ENCODE assay signal across 25 cellular contexts in the genomic region with DNA sequence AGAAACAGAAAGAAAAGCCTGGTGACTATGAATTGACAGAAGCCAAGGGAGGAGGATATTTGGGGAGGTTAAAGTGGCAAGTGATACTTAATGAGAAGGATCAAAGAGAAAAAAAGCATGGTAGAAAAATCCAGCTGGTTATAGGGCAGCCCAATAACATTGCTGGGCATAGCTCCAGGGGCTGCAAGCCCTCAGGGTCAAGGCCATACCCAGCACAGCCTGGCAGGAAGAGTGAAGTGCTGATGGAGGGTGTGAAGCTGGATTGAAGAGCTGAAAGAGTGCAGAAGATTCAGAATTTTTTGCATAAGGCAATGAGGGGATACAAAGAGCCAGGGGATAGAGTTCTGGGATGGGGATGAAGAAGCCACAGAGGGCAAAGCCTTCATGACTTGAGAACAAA. TPM values are rescaled to one million over a fixed set of nuclear protein-coding genes. Genes with fewer than 3 reads are reported as not detected.
DNase-seq lines count a peak whose midpoint lies in the region; ATAC-seq, FAIRE-seq and TF ChIP-seq lines count a peak whose summit lies in the region.
"Had no signal": no experiment of that assay in that cellular context is flagged by ENCODE, and none has a peak within 500 bp of the region (broad histone marks: within the 10 kb centered on the region; RNA-seq: fewer than 3 reads in every experiment).

No MANE protein-coding gene starts in this region.

- CTCF ChIA-PET in activated naive CD4-positive, alpha-beta T cell treated with anti-CD3 and anti-CD28 coated beads for 36 hours (lab: Charles Lee) = interaction anchor here (0.8 to 2.7 kb wide), 8 partner anchors 9 to 120 kb away, joined by 3 to 11 read pairs (median 4); no protein-coding TSS in a partner anchor

- DNase-seq in T-helper 1 cell = no peak
- no peak for DNase-seq in activated naive CD4-positive, alpha-beta T cell treated with anti-CD3 and anti-CD28 coated beads for 36 hours
- no peak for DNase-seq in activated naive CD4-positive, alpha-beta T cell treated with anti-CD3 and anti-CD28 coated beads, Interleukin-2, amount 50 U/mL, for 72 hours (ENCODE audit: low spot score in 2 of 2)
- no peak for DNase-seq in stimulated activated naive CD8-positive, alpha-beta T cell treated with anti-CD3 and anti-CD28 coated beads, Interleukin-15, Interleukin-2, amounts not matched to agents 100 U/mL and 50 U/mL, for 24 hours
- no peak for DNase-seq in H54 (ENCODE audit: insufficient read length, low spot score)
- DNase-seq in neural progenitor cell (ENCODE audit: low spot score) = no peak
- DNase-seq: 8988T; Caco-2; CD4-positive, alpha-beta memory T cell; DMS153; GM23248; KBM-7; MM.1S; NCI-H1048; NCI-H1417 treated with DMSO at 0.1 percent for 48 hours; NCI-H187; NCI-H446; NCI-H526; SHP77 had no signal

- no peak for TF ChIP-seq POLR2A in H54 (IDR thresholded peaks at IDR 0.05; ENCODE audit: low read depth, low read length)

- H3K79me2 ChIP-seq in neural progenitor cell (ENCODE audit: low read depth) = no peaks in the 10 kb centered on the region

- no peaks in the 10 kb centered on the region for H3K27me3 Mint-ChIP-seq in T-helper 1 cell treated with Interleukin-12 subunit alpha and Interleukin-12 subunit beta and Interleukin-4 antibody, amounts not matched to agents 30 μg/mL and 1 μg/mL, for 36 hours (ENCODE audit: low read depth)
- no peaks in the 10 kb centered on the region for H3K27me3 Mint-ChIP-seq in activated naive CD4-positive, alpha-beta T cell treated with anti-CD3 and anti-CD28 coated beads for 36 hours (ENCODE audit: low read depth)
- peaks cover 8% of the 10 kb centered on the region for H3K27me3 Mint-ChIP-seq in stimulated activated naive CD8-positive, alpha-beta T cell treated with anti-CD3 and anti-CD28 coated beads, Interleukin-15, Interleukin-2, amounts not matched to agents 100 ng/mL and 50 ng/mL, for 24 hours
- H3K27me3 Mint-ChIP-seq in neural progenitor cell (ENCODE audit: insufficient read depth, low read depth) = peaks cover 11% of the 10 kb centered on the region

- no peak overlapping the region for H3K9ac ChIP-seq in neural progenitor cell
- H3K9ac ChIP-seq: BLaER1 treated with 17β-estradiol and CSF1 and Interleukin-3, amounts not matched to agents 10 nM and 100 nM; GM23248 had no signal

- H4K20me1 ChIP-seq in neural progenitor cell (ENCODE audit: low read depth) = no peaks in the 10 kb centered on the region
- H4K20me1 ChIP-seq: BLaER1 treated with 17β-estradiol and CSF1 and Interleukin-3, amounts not matched to agents 10 nM and 100 nM had no signal

- no peak overlapping the region for H3K4me3 Mint-ChIP-seq in T-helper 1 cell treated with Interleukin-12 subunit alpha and Interleukin-12 subunit beta and Interleukin-4 antibody, amounts not matched to agents 30 μg/mL and 1 μg/mL, for 36 hours
- H3K4me3 Mint-ChIP-seq in activated naive CD4-positive, alpha-beta T cell treated with anti-CD3 and anti-CD28 coated beads for 36 hours = no peak overlapping the region
- H3K4me3 Mint-ChIP-seq in stimulated activated naive CD8-positive, alpha-beta T cell treated with anti-CD3 and anti-CD28 coated beads, Interleukin-15, Interleukin-2, amounts not matched to agents 100 ng/mL and 50 ng/mL, for 24 hours = no peak overlapping the region
- no peak overlapping the region for H3K4me3 Mint-ChIP-seq in neural progenitor cell
- H3K4me3 Mint-ChIP-seq: CD4-positive, alpha-beta memory T cell had no signal

- no peak overlapping the region for H2AFZ ChIP-seq in neural progenitor cell (replicated peaks)
- H2AFZ ChIP-seq: GM23248 had no signal

- H3K4me1 ChIP-seq in neural progenitor cell = no peaks in the 10 kb centered on the region
- H3K4me1 ChIP-seq: Caco-2, HAP-1 had no signal

- H3K36me3 Mint-ChIP-seq in T-helper 1 cell treated with Interleukin-12 subunit alpha and Interleukin-12 subunit beta and Interleukin-4 antibody, amounts not matched to agents 30 μg/mL and 1 μg/mL, for 36 hours (ENCODE audit: low read depth) = peaks cover 10% of the 10 kb centered on the region
- H3K36me3 Mint-ChIP-seq in activated naive CD4-positive, alpha-beta T cell treated with anti-CD3 and anti-CD28 coated beads for 36 hours (ENCODE audit: low read depth) = peaks cover 10% of the 10 kb centered on the region
- peaks cover 0 to 25% of the 10 kb centered on the region in 2 donors for H3K36me3 Mint-ChIP-seq in activated naive CD4-positive, alpha-beta T cell treated with anti-CD3 and anti-CD28 coated beads, Interleukin-2, amount 50 U/mL, for 72 hours
- H3K36me3 Mint-ChIP-seq in stimulated activated naive CD8-positive, alpha-beta T cell treated with anti-CD3 and anti-CD28 coated beads, Interleukin-15, Interleukin-2, amounts not matched to agents 100 ng/mL and 50 ng/mL, for 24 hours (ENCODE audit: low read depth) = no peaks in the 10 kb centered on the region
- H3K36me3 Mint-ChIP-seq in neural progenitor cell = no peaks in the 10 kb centered on the region

- H3K9me3 ChIP-seq in neural progenitor cell (ENCODE audit: low read depth) = no peaks in the 10 kb centered on the region
- H3K9me3 ChIP-seq: Caco-2, HAP-1 had no signal

- peaks cover 26% of the 10 kb centered on the region for H3K27me3 ChIP-seq in neural progenitor cell
- H3K27me3 ChIP-seq: BLaER1 treated with 17β-estradiol and CSF1 and Interleukin-3, amounts not matched to agents 10 nM and 100 nM had no signal

- no peak for ATAC-seq in activated naive CD4-positive, alpha-beta T cell treated with anti-CD3 and anti-CD28 coated beads, Interleukin-2, amount 50 U/mL, for 72 hours
- ATAC-seq in stimulated activated naive CD8-positive, alpha-beta T cell treated with anti-CD3 and anti-CD28 coated beads, Interleukin-15, Interleukin-2, amounts not matched to agents 100 U/mL and 50 U/mL, for 24 hours = no peak

- FAIRE-seq in H54 (lab: Jason Lieb, UNC) = no peak
- FAIRE-seq: GM12892 had no signal

- no peaks in the 10 kb centered on the region for H3K36me3 ChIP-seq in neural progenitor cell
- H3K36me3 ChIP-seq: HAP-1 had no signal

- intact Hi-C loops in activated naive CD4-positive, alpha-beta T cell treated with anti-CD3 and anti-CD28 coated beads for 36 hours (cut with micrococcal nuclease) = no loop called here

- TF ChIP-seq CTCF in neural progenitor cell (IDR thresholded peaks at IDR 0.05) = no peak

- H3K27ac Mint-ChIP-seq in T-helper 1 cell treated with Interleukin-12 subunit alpha and Interleukin-12 subunit beta and Interleukin-4 antibody, amounts not matched to agents 30 μg/mL and 1 μg/mL, for 36 hours = peak overlapping the region; percentile 64
- H3K27ac Mint-ChIP-seq in activated naive CD4-positive, alpha-beta T cell treated with anti-CD3 and anti-CD28 coated beads for 36 hours = peak overlapping the region; percentile 92
- peak overlapping the region in 1 of 2 donors; percentile 1 for H3K27ac Mint-ChIP-seq in activated naive CD4-positive, alpha-beta T cell treated with anti-CD3 and anti-CD28 coated beads, Interleukin-2, amount 50 U/mL, for 72 hours
- peak overlapping the region; percentile 37 for H3K27ac Mint-ChIP-seq in stimulated activated naive CD8-positive, alpha-beta T cell treated with anti-CD3 and anti-CD28 coated beads, Interleukin-15, Interleukin-2, amounts not matched to agents 100 ng/mL and 50 ng/mL, for 24 hours
- no peak overlapping the region for H3K27ac Mint-ChIP-seq in neural progenitor cell

- no peaks in the 10 kb centered on the region for H3K9me3 Mint-ChIP-seq in T-helper 1 cell treated with Interleukin-12 subunit alpha and Interleukin-12 subunit beta and Interleukin-4 antibody, amounts not matched to agents 30 μg/mL and 1 μg/mL, for 36 hours
- H3K9me3 Mint-ChIP-seq in activated naive CD4-positive, alpha-beta T cell treated with anti-CD3 and anti-CD28 coated beads for 36 hours = no peaks in the 10 kb centered on the region
- H3K9me3 Mint-ChIP-seq in activated naive CD4-positive, alpha-beta T cell treated with anti-CD3 and anti-CD28 coated beads, Interleukin-2, amount 50 U/mL, for 72 hours = peaks cover 0 to 18% of the 10 kb centered on the region in 2 donors
- H3K9me3 Mint-ChIP-seq in stimulated activated naive CD8-positive, alpha-beta T cell treated with anti-CD3 and anti-CD28 coated beads, Interleukin-15, Interleukin-2, amounts not matched to agents 100 ng/mL and 50 ng/mL, for 24 hours = peaks cover 4% of the 10 kb centered on the region
- no peaks in the 10 kb centered on the region for H3K9me3 Mint-ChIP-seq in neural progenitor cell
- H3K9me3 Mint-ChIP-seq: CD4-positive, alpha-beta memory T cell had no signal

- H3K27ac ChIP-seq in neural progenitor cell = no peak overlapping the region
- H3K27ac ChIP-seq: BLaER1 treated with 17β-estradiol and CSF1 and Interleukin-3, amounts not matched to agents 10 nM and 100 nM; GM23248 had no signal

- peaks cover 58% of the 10 kb centered on the region for H3K4me1 Mint-ChIP-seq in T-helper 1 cell treated with Interleukin-12 subunit alpha and Interleukin-12 subunit beta and Interleukin-4 antibody, amounts not matched to agents 30 μg/mL and 1 μg/mL, for 36 hours (ENCODE audit: low read depth)
- peaks cover 81% of the 10 kb centered on the region for H3K4me1 Mint-ChIP-seq in activated naive CD4-positive, alpha-beta T cell treated with anti-CD3 and anti-CD28 coated beads for 36 hours (ENCODE audit: low read depth)
- peaks cover 64% of the 10 kb centered on the region for H3K4me1 Mint-ChIP-seq in stimulated activated naive CD8-positive, alpha-beta T cell treated with anti-CD3 and anti-CD28 coated beads, Interleukin-15, Interleukin-2, amounts not matched to agents 100 ng/mL and 50 ng/mL, for 24 hours (ENCODE audit: low read depth)
- peaks cover 4% of the 10 kb centered on the region for H3K4me1 Mint-ChIP-seq in neural progenitor cell

- no peaks in the 10 kb centered on the region for H3F3A ChIP-seq in neural progenitor cell (ENCODE audit: low read depth)

- no peak overlapping the region for H3K4me2 ChIP-seq in neural progenitor cell

- no peak overlapping the region for H3K4me3 ChIP-seq in neural progenitor cell
- H3K4me3 ChIP-seq: BLaER1 treated with 17β-estradiol and CSF1 and Interleukin-3, amounts not matched to agents 10 nM and 100 nM; GM23248; HAP-1 had no signal

RNA-seq across cellular contexts. Expression of a gene that starts 8.0 kb away (rescaled TPM):
- 1 to 10 TPM; 6.7 to 8.0 TPM for total RNA-seq in activated naive CD4-positive, alpha-beta T cell treated with anti-CD3 and anti-CD28 coated beads for 36 hours
- 1 to 10 TPM in 1 of 2 donors, under 1 TPM in 1; 0.75 to 5.2 TPM for total RNA-seq in activated naive CD4-positive, alpha-beta T cell treated with anti-CD3 and anti-CD28 coated beads, Interleukin-2, amount 50 U/mL, for 72 hours
- total RNA-seq in neural progenitor cell (ENCODE audit: low replicate concordance) = not detected in 2 replicates
- total RNA-seq: Caco-2, G401 had no signal

RNA-seq across cellular contexts. Expression of a gene that starts 21.5 kb away (rescaled TPM):
- 100 to 1,000 TPM; 138 to 139 TPM for total RNA-seq in activated naive CD4-positive, alpha-beta T cell treated with anti-CD3 and anti-CD28 coated beads for 36 hours
- 10 to 100 TPM in 1 of 2 donors, 1 to 10 TPM in 1; 1.4 to 40.7 TPM for total RNA-seq in activated naive CD4-positive, alpha-beta T cell treated with anti-CD3 and anti-CD28 coated beads, Interleukin-2, amount 50 U/mL, for 72 hours
- total RNA-seq in neural progenitor cell (ENCODE audit: low replicate concordance) = 0.93 TPM in 1 of 2 replicates, not detected in the other
- total RNA-seq: G401 had no signal

RNA-seq across cellular contexts. Expression of a gene that starts 44.4 kb away (rescaled TPM):
- total RNA-seq in activated naive CD4-positive, alpha-beta T cell treated with anti-CD3 and anti-CD28 coated beads for 36 hours = 10 to 100 TPM; 11.8 to 13.0 TPM
- 10 to 100 TPM in 1 of 2 donors, 1 to 10 TPM in 1; 1.6 to 11.7 TPM for total RNA-seq in activated naive CD4-positive, alpha-beta T cell treated with anti-CD3 and anti-CD28 coated beads, Interleukin-2, amount 50 U/mL, for 72 hours
- 0.19 TPM in 1 of 2 replicates, not detected in the other for total RNA-seq in neural progenitor cell (ENCODE audit: low replicate concordance)
- total RNA-seq: G401 had no signal

RNA-seq across cellular contexts. Expression of a gene that starts 59.2 kb away (rescaled TPM):
- total RNA-seq in activated naive CD4-positive, alpha-beta T cell treated with anti-CD3 and anti-CD28 coated beads for 36 hours = 100 to 1,000 TPM; 107 to 113 TPM
- total RNA-seq in activated naive CD4-positive, alpha-beta T cell treated with anti-CD3 and anti-CD28 coated beads, Interleukin-2, amount 50 U/mL, for 72 hours = 100 to 1,000 TPM; 108 to 158 TPM
- not detected in 2 replicates for total RNA-seq in neural progenitor cell (ENCODE audit: low replicate concordance)
- total RNA-seq: Caco-2, GM23248 had no signal
